In the genomic region with DNA sequence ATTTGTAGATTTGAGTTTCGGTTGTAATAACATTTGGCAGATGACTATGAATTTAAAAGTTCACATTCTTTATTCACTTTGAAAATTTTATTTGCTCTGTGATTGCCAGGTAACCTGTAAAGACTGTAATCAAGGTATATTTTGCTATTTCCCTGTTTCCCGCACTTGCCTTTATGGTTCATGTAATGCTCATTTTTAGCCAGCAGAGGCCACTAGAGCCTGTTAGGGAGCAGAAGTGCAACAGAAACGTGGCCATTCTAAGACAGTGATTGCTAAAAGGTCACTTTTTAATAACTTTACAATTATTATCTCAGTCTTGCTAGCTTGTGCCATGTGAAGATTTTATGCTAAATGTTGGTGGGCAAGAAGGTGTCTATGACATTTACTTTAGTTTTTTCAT, we compare ENCODE assay signal across 8 cellular contexts. TPM values are rescaled to one million over a fixed set of nuclear protein-coding genes. Genes with fewer than 3 reads are reported as not detected.
A peak's percentile ranks its signal among the peaks of the same experiment; 100 is the strongest.
DNase-seq lines count a peak whose midpoint lies in the region; ATAC-seq, FAIRE-seq and TF ChIP-seq lines count a peak whose summit lies in the region.
"Had no signal": no experiment of that assay in that cellular context is flagged by ENCODE, and none has a peak within 500 bp of the region (broad histone marks: within the 10 kb centered on the region; RNA-seq: fewer than 3 reads in every experiment).

No MANE protein-coding gene starts in this region.

- H3K4me3 ChIP-seq in cardiac fibroblast (replicated peaks in 1 of 2; ENCODE audit: low read depth in 2 of 2, low read length in 2 of 2), result no peak overlapping the region
- H3K4me3 ChIP-seq: skin epidermis had no signal

- H3K9me3 Mint-ChIP-seq in memory B cell, result no peaks in the 10 kb centered on the region

- no peaks in the 10 kb centered on the region for H3K27me3 Mint-ChIP-seq in memory B cell

- peak; percentile 65 for ATAC-seq in HG02938 (IDR thresholded peaks at IDR 0.05; ENCODE audit: unreplicated experiment)
- ATAC-seq in memory B cell (ENCODE audit: low read depth), result peak; percentile 63
- no peak for ATAC-seq in HG02623 (IDR thresholded peaks at IDR 0.05; ENCODE audit: unreplicated experiment)

- no peak overlapping the region for H3K4me3 Mint-ChIP-seq in memory B cell

- H3K36me3 Mint-ChIP-seq in memory B cell, result peaks cover 1% of the 10 kb centered on the region

- peak; percentile 70 for TF ChIP-seq CTCF in cardiac fibroblast (IDR thresholded peaks at IDR 0.05; ENCODE audit: low read depth, low read length)

- TF ChIP-seq POLR2A in GM12891 (IDR thresholded peaks at IDR 0.05; ENCODE audit: low read depth, low read length), result no peak

- no peak overlapping the region for H3K27ac Mint-ChIP-seq in memory B cell

- FAIRE-seq in GM12891 (lab: Jason Lieb, UNC), result no peak

- H3K4me1 Mint-ChIP-seq in memory B cell, result peaks cover 15% of the 10 kb centered on the region

- DNase-seq in COR-L47 (lab: John Stamatoyannopoulos, UW), result peak; percentile 10
- DNase-seq in GM12891 (ENCODE audit: insufficient read length, low spot score), result peak; percentile 11
- DNase-seq in NCI-H526 treated with DMSO at 0.1 percent for 48 hours (lab: John Stamatoyannopoulos, UW), result peak; percentile 0
- peak; percentile 54 to 59 for DNase-seq in cardiac fibroblast (ENCODE audit: low read depth in 2 of 2)
- DNase-seq in memory B cell (ENCODE audit: low spot score in 2 of 2), result peak; percentile 28 to 33

TF ChIP-seq in GM12891, 5 proteins besides CTCF, POLR2A, EP300 and RAD21:
- no peak for TF ChIP-seq PAX5 (IDR thresholded peaks at IDR 0.05; ENCODE audit: insufficient read depth, low read length, severe bottlenecking)
- no peak for TF ChIP-seq POLR2AphosphoS5 (IDR thresholded peaks at IDR 0.05; ENCODE audit: low read depth, low read length)
- no peak for TF ChIP-seq POU2F2 (IDR thresholded peaks at IDR 0.05; ENCODE audit: low read depth, low read length)
- TF ChIP-seq TAF1 (IDR thresholded peaks at IDR 0.05; ENCODE audit: low read depth, low read length), result no peak
- TF ChIP-seq SPI1 (IDR thresholded peaks at IDR 0.05; ENCODE audit: low read depth, low read length), result no peak

RNA-seq across cellular contexts. Expression of a gene that starts 12.4 kb away (rescaled TPM):
- polyA plus RNA-seq in GM12891 (2012; ENCODE audit: low read depth, missing spikeins), result 3.8 TPM

Comparison
In these comparisons a context has a peak if more than half of its experiments do, and no peak if none do; other contexts are left out.
1. DNase-seq: peak in every context shown above with its lines; median percentile 56 in cardiac fibroblast; 30 in memory B cell; 11 in GM12891; 10 in COR-L47; 0 in NCI-H526 treated with DMSO at 0.1 percent for 48 hours.